Comparison of ENCODE assay signal across 10 cellular contexts in the genomic region with DNA sequence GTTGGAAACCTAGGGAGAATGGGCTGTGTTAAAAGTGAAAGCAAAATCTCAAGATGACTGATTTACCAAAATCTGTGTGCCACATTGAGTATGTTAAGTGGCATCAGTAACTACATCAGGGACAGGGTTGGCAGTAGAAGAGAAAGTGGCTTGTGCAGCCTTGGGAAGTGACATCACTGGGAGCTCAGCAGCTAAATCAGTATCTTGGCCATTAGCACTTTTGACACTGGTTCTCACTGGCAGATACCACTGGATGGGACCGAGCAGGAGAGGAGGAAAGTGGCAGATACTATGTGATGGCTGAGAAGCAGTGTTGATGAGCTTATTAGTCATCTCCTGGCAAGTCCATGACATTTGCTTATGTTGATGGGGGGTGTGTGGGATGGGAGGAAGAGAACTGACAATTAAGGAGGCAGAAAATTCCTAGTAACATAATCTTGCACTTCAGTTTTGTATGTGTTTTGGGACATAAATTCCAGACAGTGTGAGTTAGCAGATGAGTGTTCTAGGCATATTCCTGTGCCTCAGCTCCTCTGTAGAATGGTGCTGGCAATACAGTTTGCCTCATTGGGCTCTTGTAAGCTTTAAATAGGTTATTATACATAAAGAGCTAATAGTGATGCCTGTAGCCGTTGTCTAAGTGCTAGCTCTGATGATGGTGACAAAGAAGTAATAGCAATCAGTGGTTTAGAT.
DNase-seq lines count a peak whose midpoint lies in the region; ATAC-seq, FAIRE-seq and TF ChIP-seq lines count a peak whose summit lies in the region.
"Had no signal": no experiment of that assay in that cellular context is flagged by ENCODE, and none has a peak within 500 bp of the region (broad histone marks: within the 10 kb centered on the region; RNA-seq: fewer than 3 reads in every experiment).

No MANE protein-coding gene starts in this region.

- CTCF ChIA-PET in HEK293 (lab: Yijun Ruan, JAX) (interaction anchor here (0.6 to 0.8 kb wide), 3 partner anchors 31 to 1789 kb away, joined by 3 to 4 read pairs (median 4); no protein-coding TSS in a partner anchor), Calu3 (lab: Charles Lee) (interaction anchor here (0.5 to 1.2 kb wide), 7 partner anchors 11 to 1530 kb away, joined by 3 to 7 read pairs (median 3); no protein-coding TSS in a partner anchor)

- no peaks in the 10 kb centered on the region for H4K20me1 ChIP-seq in astrocyte (ENCODE audit: insufficient read depth, low read length)

- H3K4me1 Mint-ChIP-seq in astrocyte (ENCODE audit: low read depth, unreplicated experiment) (peaks cover 48% of the 10 kb centered on the region), Calu3 (ENCODE audit: low read depth, unreplicated experiment) (peaks cover 39% of the 10 kb centered on the region)

- no peak overlapping the region for H4K8ac ChIP-seq in mesendoderm (ENCODE audit: low read depth, low read length)

- H3K27me3 Mint-ChIP-seq in astrocyte (ENCODE audit: low read depth, unreplicated experiment) = no peaks in the 10 kb centered on the region
- H3K27me3 Mint-ChIP-seq in Calu3 (ENCODE audit: unreplicated experiment) = no peaks in the 10 kb centered on the region

- H3K4me1 ChIP-seq in HEK293 (ENCODE audit: control insufficient read depth, insufficient read depth, low read length) = peaks cover 7% of the 10 kb centered on the region; the same call in 1 of the 2 replicates
- peaks cover 8% of the 10 kb centered on the region for H3K4me1 ChIP-seq in astrocyte (ENCODE audit: insufficient read depth, low read length)
- H3K4me1 ChIP-seq in mesendoderm (ENCODE audit: control insufficient read depth, low read depth, low read length) = peaks cover 2% of the 10 kb centered on the region

- H3K56ac ChIP-seq in mesendoderm (ENCODE audit: low read length) = no peak overlapping the region

- H3K36me3 ChIP-seq in HEK293 (ENCODE audit: control insufficient read depth in 2 of 2, insufficient read depth in 1 of 2, low read length in 2 of 2) (no peaks in the 10 kb centered on the region), astrocyte (ENCODE audit: insufficient read depth, low read length) (no peaks in the 10 kb centered on the region), mesendoderm (ENCODE audit: control insufficient read depth, insufficient read depth, low read length) (no peaks in the 10 kb centered on the region)

- no peak overlapping the region for H4K5ac ChIP-seq in mesendoderm (ENCODE audit: low read length)

- intact Hi-C loops in Calu3 (cut with micrococcal nuclease; ENCODE audit: unreplicated experiment) = no loop called here

- H3K9me3 Mint-ChIP-seq in astrocyte (ENCODE audit: unreplicated experiment) = no peaks in the 10 kb centered on the region
- H3K9me3 Mint-ChIP-seq in Calu3 (ENCODE audit: low read depth, unreplicated experiment) = no peaks in the 10 kb centered on the region

- H3K23ac ChIP-seq in mesendoderm (ENCODE audit: low read length) = no peak overlapping the region

- no TSS peak for BruUV-seq in Calu3 (replicated peaks; lab: Mats Ljungman, UMichigan)

- H3K9me3 ChIP-seq in HEK293 (ENCODE audit: control insufficient read depth, insufficient read depth, low read depth, low read length) = no peaks in the 10 kb centered on the region
- H3K9me3 ChIP-seq in astrocyte (ENCODE audit: insufficient read depth, low read depth, low read length) = no peaks in the 10 kb centered on the region

- H3K27ac Mint-ChIP-seq in astrocyte (ENCODE audit: unreplicated experiment) (peak overlapping the region; percentile 9), Calu3 (ENCODE audit: unreplicated experiment) (no peak overlapping the region)

- H2BK5ac ChIP-seq in mesendoderm (ENCODE audit: low read length) = no peak overlapping the region

- ATAC-seq in HG02840 (IDR thresholded peaks at IDR 0.05; ENCODE audit: low FRiP score, unreplicated experiment) = no peak

- peak overlapping the region; percentile 66 for H3K4me3 Mint-ChIP-seq in astrocyte (ENCODE audit: unreplicated experiment)
- no peak overlapping the region for H3K4me3 Mint-ChIP-seq in Calu3 (ENCODE audit: low read depth, unreplicated experiment)

- H3K36me3 Mint-ChIP-seq in astrocyte (ENCODE audit: low read depth, unreplicated experiment) (peaks cover 10% of the 10 kb centered on the region), Calu3 (ENCODE audit: insufficient read depth, unreplicated experiment) (peaks cover 13% of the 10 kb centered on the region)

- H3K4me3 ChIP-seq in HEK293 (ENCODE audit: low read depth, low read length) = no peak overlapping the region; the same call in 1 of the 2 replicates
- peak overlapping the region; percentile 3 for H3K4me3 ChIP-seq in astrocyte (ENCODE audit: insufficient read depth, low read depth, low read length)
- H3K4me3 ChIP-seq in mesendoderm (ENCODE audit: low read length) = no peak overlapping the region

- TF ChIP-seq CTCF in HEK293 (tag by site-specific recombination; IDR thresholded peaks at IDR 0.05) (no peak), astrocyte (IDR thresholded peaks at IDR 0.05; ENCODE audit: insufficient read depth, low read depth, low read length) (no peak), Calu3 (IDR thresholded peaks at IDR 0.05; ENCODE audit: unreplicated experiment) (no peak)

- no peak overlapping the region for H2BK15ac ChIP-seq in mesendoderm (replicated peaks; ENCODE audit: low read depth)

- POLR2A ChIA-PET in HEK293 (lab: Yijun Ruan, JAX) = interaction anchor here (0.6 to 2.5 kb wide), 8 partner anchors 9 to 322 kb away, joined by 3 to 28 read pairs (median 6); partner anchors contain the start of gene SOX4

- H2BK120ac ChIP-seq in mesendoderm (ENCODE audit: low read depth, low read length) = no peak overlapping the region

- H3K18ac ChIP-seq in mesendoderm (ENCODE audit: low read length) = no peak overlapping the region

- no peak overlapping the region for H3K4ac ChIP-seq in mesendoderm (ENCODE audit: low read depth, low read length)

- FAIRE-seq in astrocyte (lab: Jason Lieb, UNC) = peak; percentile 26

- H3K79me2 ChIP-seq in astrocyte (ENCODE audit: insufficient read depth, low read length) (no peaks in the 10 kb centered on the region), mesendoderm (ENCODE audit: control insufficient read depth, insufficient read depth, low read length) (peaks cover 5% of the 10 kb centered on the region)

- H3K27me3 ChIP-seq in astrocyte (ENCODE audit: insufficient read depth, low read length) (no peaks in the 10 kb centered on the region), mesendoderm (ENCODE audit: insufficient read depth, low read length, poor library complexity) (no peaks in the 10 kb centered on the region)

- H3K9ac ChIP-seq in astrocyte (ENCODE audit: low read length) = no peak overlapping the region
- H3K9ac ChIP-seq in mesendoderm (ENCODE audit: low read length) = no peak overlapping the region

- H2AFZ ChIP-seq in astrocyte (ENCODE audit: low read depth, low read length) = no peak overlapping the region

- DNase-seq in Ammon's horn (ENCODE audit: low spot score) = peak; percentile 18
- peak; percentile 79 for DNase-seq in astrocyte (ENCODE audit: low read depth)
- peak; percentile 82 for DNase-seq in mesendoderm
- DNase-seq in RKO (ENCODE audit: low spot score) = no peak
- no peak for DNase-seq in Calu3
- no peak for DNase-seq in NCI-H345 (lab: John Stamatoyannopoulos, UW)
- DNase-seq: NCI-H1105; stimulated activated CD4-positive, alpha-beta T cell treated with anti-CD3 and anti-CD28 coated beads, Interleukin-4, amount 100 ng/mL, for 1 hour had no signal

- H3K27ac ChIP-seq in HEK293 (ENCODE audit: extremely low read depth, low read depth, low read length) (no peak overlapping the region), astrocyte (ENCODE audit: low read depth, low read length) (no peak overlapping the region), mesendoderm (ENCODE audit: low read depth, low read length) (no peak overlapping the region)

- H3K4me2 ChIP-seq in astrocyte (ENCODE audit: low read length) (peak overlapping the region; percentile 76), mesendoderm (ENCODE audit: low read length) (no peak overlapping the region)

- H2AK5ac ChIP-seq in mesendoderm (ENCODE audit: low read length) = no peak overlapping the region

- H3K79me1 ChIP-seq in mesendoderm (ENCODE audit: low read length) = peaks cover 12% of the 10 kb centered on the region

- WGBS in mesendoderm (ENCODE audit: extremely low coverage, insufficient coverage, low lambda C conversion rate) = no CpG with 5 or more reads among the region's 2 CpGs

TF ChIP-seq in HEK293, 187 proteins besides CTCF, POLR2A, EP300 and RAD21 (continues in another document):
- TF ChIP-seq PRDM1 (tag by site-specific recombination; IDR thresholded peaks at IDR 0.05) = peak; percentile 67; the same call in 1 of the 2 replicates
- TF ChIP-seq ZNF10 (tag by site-specific recombination; IDR thresholded peaks at IDR 0.05) = no peak
- TF ChIP-seq ZNF146 (tag by site-specific recombination; IDR thresholded peaks at IDR 0.05) = no peak
- no peak for TF ChIP-seq ZNF707 (tag by site-specific recombination; IDR thresholded peaks at IDR 0.05)
- TF ChIP-seq ZNF600 (tag by site-specific recombination; IDR thresholded peaks at IDR 0.05) = peak; percentile 69
- TF ChIP-seq ZEB2 (tag by site-specific recombination; IDR thresholded peaks at IDR 0.05) = peak; percentile 29; the same call in 1 of the 2 replicates
- TF ChIP-seq PRDM10 (tag by site-specific recombination; IDR thresholded peaks at IDR 0.05) = peak; percentile 89

Comparison
In these comparisons a context has a peak if more than half of its experiments do, and no peak if none do; other contexts are left out.
1. DNase-seq: peak in Ammon's horn (single experiment), astrocyte (single experiment) and mesendoderm (single experiment); none in RKO (single experiment), Calu3 (single experiment) and NCI-H345 (single experiment).